17 cellular contexts compared by ENCODE assay signal in the genomic region with DNA sequence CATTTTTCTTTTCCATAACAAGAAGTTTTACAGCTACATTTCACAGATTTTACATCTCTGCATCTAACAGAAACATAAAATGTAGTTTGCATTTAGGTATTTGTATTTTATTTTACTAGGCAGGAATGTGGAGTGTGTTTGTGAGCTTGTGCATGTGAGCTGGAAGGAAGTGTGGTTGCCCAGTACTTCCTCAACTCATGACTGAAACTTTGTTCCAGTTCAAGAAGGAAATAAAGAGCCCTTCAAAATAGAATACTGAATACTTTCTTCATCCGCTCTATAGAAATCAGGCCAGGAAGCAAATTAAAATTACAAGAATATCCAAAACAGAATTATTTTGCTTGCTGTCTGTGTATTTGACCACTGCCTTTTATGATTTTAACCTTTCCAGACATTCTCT.
DNase-seq lines count a peak whose midpoint lies in the region; ATAC-seq and TF ChIP-seq lines count a peak whose summit lies in the region.
"Had no signal": no experiment of that assay in that cellular context is flagged by ENCODE, and none has a peak within 500 bp of the region (broad histone marks: within the 10 kb centered on the region; RNA-seq: fewer than 3 reads in every experiment).

No MANE protein-coding gene starts in this region.

- H2BK5ac ChIP-seq in H9 (ENCODE audit: insufficient read length, low read length) = no peak overlapping the region

- H3K23ac ChIP-seq in H9 (ENCODE audit: insufficient read length, low read depth, low read length) = no peak overlapping the region

- ATAC-seq in GM19395 (IDR thresholded peaks at IDR 0.05; ENCODE audit: unreplicated experiment) (peak; percentile 19), HG03460 (IDR thresholded peaks at IDR 0.05; ENCODE audit: unreplicated experiment) (peak; percentile 22)
- ATAC-seq: CD8-positive, alpha-beta T cell; lower lobe of right lung; natural killer cell treated with Interleukin-12 subunit alpha and Interleukin-12 subunit beta and Interleukin-15 and Interleukin-18, amount 100 ng/mL, for 72 hours had no signal

- H4K5ac ChIP-seq in H9 (ENCODE audit: insufficient read length, low read depth, low read length) = no peak overlapping the region

- H3K56ac ChIP-seq in H9 (ENCODE audit: insufficient read length, low read depth, low read length) = no peak overlapping the region

- no peak overlapping the region for H3K27ac Mint-ChIP-seq in H9
- H3K27ac Mint-ChIP-seq: activated naive CD8-positive, alpha-beta T cell treated with anti-CD3 and anti-CD28 coated beads for 36 hours; CD8-positive, alpha-beta T cell; effector memory CD8-positive, alpha-beta T cell; natural killer cell treated with Interleukin-12 subunit alpha and Interleukin-12 subunit beta and Interleukin-15 and Interleukin-18, amount 100 ng/mL, for 72 hours had no signal

- no peak overlapping the region for H2AK5ac ChIP-seq in H9 (ENCODE audit: insufficient read length, low read length)

- no peak overlapping the region for H4K8ac ChIP-seq in H9 (replicated peaks; ENCODE audit: insufficient read length, low read depth, low read length)

- H3K36me3 Mint-ChIP-seq in H9 (ENCODE audit: insufficient read depth in 1 of 3, low read depth in 3 of 3) = no peaks in the 10 kb centered on the region
- H3K36me3 Mint-ChIP-seq: activated naive CD8-positive, alpha-beta T cell treated with anti-CD3 and anti-CD28 coated beads for 36 hours; CD8-positive, alpha-beta T cell had no signal

- DNase-seq in Ammon's horn (ENCODE audit: low spot score) (peak; percentile 51), foreskin melanocyte (peak; percentile 80), H9 (no peak), tibial artery (no peak), NCI-H2029 (lab: John Stamatoyannopoulos, UW) (no peak)
- no peak for DNase-seq in activated CD4-positive, alpha-beta T cell treated with anti-CD3 and anti-CD28 coated beads, Interleukin-2, amount 50 U/mL, for 4 hours
- DNase-seq: activated naive CD8-positive, alpha-beta T cell treated with anti-CD3 and anti-CD28 coated beads for 36 hours; CD8-positive, alpha-beta T cell; effector memory CD8-positive, alpha-beta T cell; lower lobe of right lung; NCI-H1417 treated with DMSO at 0.1 percent for 48 hours; NCI-H446; right lobe of liver; uterus had no signal

- no peak overlapping the region for H2BK15ac ChIP-seq in H9 (ENCODE audit: low read depth, low read length)

- intact Hi-C loops in tibial artery (cut with DNase I; ENCODE audit: low total_unique reads) = no loop called here

- WGBS in H9 (ENCODE audit: extremely low coverage, insufficient read length, low lambda C conversion rate) = no CpG with 5 or more reads among the region's 1 CpG

- H3K9me3 ChIP-seq in H9 (ENCODE audit: control insufficient read depth, low read depth, low read length) (no peaks in the 10 kb centered on the region), tibial artery (no peaks in the 10 kb centered on the region)
- H3K9me3 ChIP-seq: lower lobe of right lung, right lobe of liver, uterus had no signal

- no peak overlapping the region for H3K18ac ChIP-seq in H9 (ENCODE audit: insufficient read length, low read depth, low read length)

- H3K27me3 ChIP-seq in H9 (ENCODE audit: insufficient read depth, low read length) (no peaks in the 10 kb centered on the region), tibial artery (no peaks in the 10 kb centered on the region)
- H3K27me3 ChIP-seq: right lobe of liver, uterus had no signal

- no peaks in the 10 kb centered on the region for H4K20me1 ChIP-seq in H9 (ENCODE audit: control insufficient read depth, insufficient read depth, insufficient read length)

- no peak overlapping the region for H3K4me2 ChIP-seq in H9 (ENCODE audit: insufficient read depth, insufficient read length, low read length)

- no peak overlapping the region for H2BK20ac ChIP-seq in H9 (ENCODE audit: low read depth, low read length, poor library complexity, severe bottlenecking)

- no peaks in the 10 kb centered on the region for H3K79me2 ChIP-seq in H9 (ENCODE audit: insufficient read depth, low read length)

- no peak overlapping the region for H2BK120ac ChIP-seq in H9 (ENCODE audit: low read depth, low read length, poor library complexity, severe bottlenecking)

- H3K27ac ChIP-seq in H9 (ENCODE audit: insufficient read length, low read depth, low read length) (no peak overlapping the region), tibial artery (no peak overlapping the region)
- H3K27ac ChIP-seq: lower lobe of right lung, right lobe of liver, uterus had no signal

- H3K9ac ChIP-seq in H9 (ENCODE audit: extremely low read depth, insufficient read length, low read length) = no peak overlapping the region

- peaks cover 1% of the 10 kb centered on the region; the same call in 1 of the 2 replicates for H3K27me3 Mint-ChIP-seq in H9 (ENCODE audit: low read depth)
- H3K27me3 Mint-ChIP-seq: activated naive CD8-positive, alpha-beta T cell treated with anti-CD3 and anti-CD28 coated beads for 36 hours; effector memory CD8-positive, alpha-beta T cell; natural killer cell treated with Interleukin-12 subunit alpha and Interleukin-12 subunit beta and Interleukin-15 and Interleukin-18, amount 100 ng/mL, for 72 hours had no signal

- TF ChIP-seq CTCF in H9 (conservative IDR thresholded peaks at IDR 0.05) (no peak), tibial artery (IDR thresholded peaks at IDR 0.05) (no peak)

- no peak overlapping the region for H3T11ph ChIP-seq in H9 (ENCODE audit: low read length)

- no peaks in the 10 kb centered on the region for H3K4me1 ChIP-seq in H9 (ENCODE audit: insufficient read depth, low read length)
- no peaks in the 10 kb centered on the region for H3K4me1 ChIP-seq in tibial artery
- H3K4me1 ChIP-seq: lower lobe of right lung, right lobe of liver, uterus had no signal

- H3K36me3 ChIP-seq in tibial artery = no peaks in the 10 kb centered on the region
- H3K36me3 ChIP-seq: lower lobe of right lung, right lobe of liver, uterus had no signal

- H3K23me2 ChIP-seq in H9 (ENCODE audit: insufficient read length, low read depth, low read length, poor library complexity, severe bottlenecking) = no peaks in the 10 kb centered on the region

- H4K91ac ChIP-seq in H9 (ENCODE audit: insufficient read length, low read depth, low read length) = no peak overlapping the region

- no peaks in the 10 kb centered on the region for H3K79me1 ChIP-seq in H9 (ENCODE audit: insufficient read depth, low read depth, low read length, poor library complexity, severe bottlenecking)

- no peak overlapping the region for H3K14ac ChIP-seq in H9 (ENCODE audit: insufficient read depth, low read length)

- H3K4me3 Mint-ChIP-seq in H9 = no peak overlapping the region
- H3K4me3 Mint-ChIP-seq: activated naive CD8-positive, alpha-beta T cell treated with anti-CD3 and anti-CD28 coated beads for 36 hours; CD8-positive, alpha-beta T cell; effector memory CD8-positive, alpha-beta T cell; natural killer cell treated with Interleukin-12 subunit alpha and Interleukin-12 subunit beta and Interleukin-15 and Interleukin-18, amount 100 ng/mL, for 72 hours had no signal

- H2AFZ ChIP-seq in H9 (ENCODE audit: low read length) = no peak overlapping the region

- H3K9me3 Mint-ChIP-seq in H9 = no peaks in the 10 kb centered on the region
- H3K9me3 Mint-ChIP-seq: activated naive CD8-positive, alpha-beta T cell treated with anti-CD3 and anti-CD28 coated beads for 36 hours; CD8-positive, alpha-beta T cell had no signal

- H2BK12ac ChIP-seq in H9 (ENCODE audit: insufficient read length, low read depth, low read length) = no peak overlapping the region

- no peak overlapping the region for H3K4ac ChIP-seq in H9 (ENCODE audit: low read depth, low read length)

- H3K4me3 ChIP-seq in tibial artery = no peak overlapping the region
- H3K4me3 ChIP-seq: lower lobe of right lung, right lobe of liver, uterus had no signal

- H3K4me1 Mint-ChIP-seq in H9 = no peaks in the 10 kb centered on the region
- H3K4me1 Mint-ChIP-seq: activated naive CD8-positive, alpha-beta T cell treated with anti-CD3 and anti-CD28 coated beads for 36 hours had no signal

Comparison
In these comparisons a context has a peak if more than half of its experiments do, and no peak if none do; other contexts are left out.
1. DNase-seq: peak in Ammon's horn (single experiment) and foreskin melanocyte (single experiment); none in activated CD4-positive, alpha-beta T cell treated with anti-CD3 and anti-CD28 coated beads, Interleukin-2, amount 50 U/mL, for 4 hours (0 of 2), H9 (single experiment), tibial artery (0 of 2) and NCI-H2029 (single experiment).